Comparison of ENCODE assay signal across 9 cellular contexts in the genomic region with DNA sequence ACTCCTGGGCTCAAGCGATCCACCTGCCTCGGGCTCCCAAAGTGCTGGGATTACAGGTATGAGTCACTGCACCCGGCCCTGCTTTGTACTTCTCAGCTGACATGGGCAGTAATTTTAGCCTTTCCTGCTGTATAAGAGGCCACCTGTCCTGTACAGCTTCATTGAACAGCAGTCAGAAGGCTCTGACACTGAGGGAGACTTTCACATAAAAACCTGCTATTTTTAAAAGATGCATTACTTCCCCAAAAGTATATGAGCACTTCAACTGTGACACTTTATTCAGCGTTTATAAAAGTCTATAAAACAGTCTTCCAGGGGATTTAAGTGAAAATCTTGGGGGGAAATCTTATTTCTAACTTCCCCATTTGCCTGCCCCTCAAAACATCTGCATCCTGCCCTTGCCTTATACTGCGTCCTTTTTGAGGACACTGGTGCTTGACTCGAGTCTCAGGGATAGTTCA. TPM values are rescaled to one million over a fixed set of nuclear protein-coding genes. Genes with fewer than 3 reads are reported as not detected.
DNase-seq lines count a peak whose midpoint lies in the region; ATAC-seq and TF ChIP-seq lines count a peak whose summit lies in the region.
"Had no signal": no experiment of that assay in that cellular context is flagged by ENCODE, and none has a peak within 500 bp of the region (broad histone marks: within the 10 kb centered on the region; RNA-seq: fewer than 3 reads in every experiment).

No MANE protein-coding gene starts in this region.

- H3K27me3 Mint-ChIP-seq in CD8-positive, alpha-beta T cell (ENCODE audit: low read depth): no peaks in the 10 kb centered on the region
- H3K27me3 Mint-ChIP-seq: stimulated activated naive CD8-positive, alpha-beta T cell treated with anti-CD3 and anti-CD28 coated beads, Interleukin-15, Interleukin-2, amounts not matched to agents 100 ng/mL and 50 ng/mL, for 24 hours had no signal

- intact Hi-C loops in spleen (cut with DNase I; ENCODE audit: low total_unique reads) (no loop called here), tibial artery (cut with DNase I; ENCODE audit: low total_unique reads) (no loop called here)
- intact Hi-C loops in CD8-positive, alpha-beta T cell (cut with DNase I, micrococcal nuclease): no loop called here

- POLR2A ChIA-PET in CD8-positive, alpha-beta T cell (lab: Charles Lee): interaction anchor here (2.4 kb wide), 1 partner anchor 8 kb away, joined by 13 read pairs; no protein-coding TSS in a partner anchor

- no peak for TF ChIP-seq POLR2A in spleen (IDR thresholded peaks at IDR 0.05)

- no peaks in the 10 kb centered on the region for H3K9me3 ChIP-seq in spleen
- no peaks in the 10 kb centered on the region for H3K9me3 ChIP-seq in tibial artery
- H3K9me3 ChIP-seq in CD8-positive, alpha-beta T cell (ENCODE audit: low read length): no peaks in the 10 kb centered on the region

- H3K4me1 Mint-ChIP-seq in CD8-positive, alpha-beta T cell (ENCODE audit: low read depth): peaks cover 34% of the 10 kb centered on the region

- H3K27ac Mint-ChIP-seq in CD8-positive, alpha-beta T cell: no peak overlapping the region
- H3K27ac Mint-ChIP-seq: stimulated activated naive CD8-positive, alpha-beta T cell treated with anti-CD3 and anti-CD28 coated beads, Interleukin-15, Interleukin-2, amounts not matched to agents 100 ng/mL and 50 ng/mL, for 24 hours had no signal

- no peak for ATAC-seq in CD8-positive, alpha-beta T cell

- H3K36me3 Mint-ChIP-seq in CD8-positive, alpha-beta T cell: no peaks in the 10 kb centered on the region

- H3K4me1 ChIP-seq in spleen: peaks cover 10 to 67% (median 40%) of the 10 kb centered on the region in 6 donors
- peaks cover 0 to 5% (median 0%) of the 10 kb centered on the region in 4 donors for H3K4me1 ChIP-seq in tibial artery
- H3K4me1 ChIP-seq in CD8-positive, alpha-beta T cell (ENCODE audit: insufficient read depth, low read length): peaks cover 30% of the 10 kb centered on the region

- WGBS in spleen, 5 donors: 24 to 36% (median 32%) methylated on average over 5 to 6 of the region's 6 CpGs

- H3K27ac ChIP-seq in spleen (peak overlapping the region in 6 of 8 donors; percentile 58 to 85 (median 75)), tibial artery (no peak overlapping the region)
- H3K27ac ChIP-seq in CD8-positive, alpha-beta T cell (ENCODE audit: low read depth, low read length): no peak overlapping the region

- H3K9me3 Mint-ChIP-seq in CD8-positive, alpha-beta T cell: no peaks in the 10 kb centered on the region
- H3K9me3 Mint-ChIP-seq: stimulated activated naive CD8-positive, alpha-beta T cell treated with anti-CD3 and anti-CD28 coated beads, Interleukin-15, Interleukin-2, amounts not matched to agents 100 ng/mL and 50 ng/mL, for 24 hours had no signal

- H3K4me3 Mint-ChIP-seq in CD8-positive, alpha-beta T cell: no peak overlapping the region
- H3K4me3 Mint-ChIP-seq: stimulated activated naive CD8-positive, alpha-beta T cell treated with anti-CD3 and anti-CD28 coated beads, Interleukin-15, Interleukin-2, amounts not matched to agents 100 ng/mL and 50 ng/mL, for 24 hours had no signal

- CTCF ChIA-PET in CD8-positive, alpha-beta T cell (lab: Charles Lee): interaction anchor here (0.8 to 2.8 kb wide), 6 partner anchors 8 to 62 kb away, joined by 3 to 13 read pairs (median 6); partner anchors contain the start of gene RPS8

- peak overlapping the region in 1 of 8 donors; percentile 30 for H3K4me3 ChIP-seq in spleen
- H3K4me3 ChIP-seq in tibial artery: no peak overlapping the region
- H3K4me3 ChIP-seq in CD8-positive, alpha-beta T cell (ENCODE audit: low read depth, low read length): no peak overlapping the region

- H3K36me3 ChIP-seq in spleen (no peaks in the 10 kb centered on the region), tibial artery (no peaks in the 10 kb centered on the region)
- no peaks in the 10 kb centered on the region for H3K36me3 ChIP-seq in CD8-positive, alpha-beta T cell (ENCODE audit: insufficient read depth, low read length)

- no peak for TF ChIP-seq CTCF in spleen (IDR thresholded peaks at IDR 0.05 in 8 of 11, conservative IDR thresholded peaks at IDR 0.05 in 3 of 11)
- no peak for TF ChIP-seq CTCF in tibial artery (IDR thresholded peaks at IDR 0.05)
- no peak for TF ChIP-seq CTCF in CD8-positive, alpha-beta T cell (IDR thresholded peaks at IDR 0.05)

- DNase-seq in NCI-H2081 (lab: John Stamatoyannopoulos, UW): peak; percentile 23 to 65
- DNase-seq in NCI-H2081 treated with DMSO at 0.1 percent for 48 hours (lab: John Stamatoyannopoulos, UW): no peak
- DNase-seq in Kasumi-1 (lab: John Stamatoyannopoulos, UW): peak; percentile 60 to 63
- peak; percentile 25 to 50 for DNase-seq in SHP77 (lab: John Stamatoyannopoulos, UW)
- no peak for DNase-seq in spleen
- no peak for DNase-seq in tibial artery
- no peak for DNase-seq in NCI-H226
- no peak for DNase-seq in CD8-positive, alpha-beta T cell

- H3K27me3 ChIP-seq in spleen (replicated peaks in 1 of 7) (peaks cover 0 to 4% (median 0%) of the 10 kb centered on the region in 7 donors), tibial artery (peaks cover 0 to 3% of the 10 kb centered on the region in 2 donors)
- H3K27me3 ChIP-seq in CD8-positive, alpha-beta T cell (ENCODE audit: insufficient read depth, low read length): no peaks in the 10 kb centered on the region

RNA-seq across cellular contexts. Expression of gene RNU5D-1, which starts 17.6 kb away (rescaled TPM):
- total RNA-seq in spleen: not detected
- polyA plus RNA-seq in spleen: not detected
- not detected for total RNA-seq in CD8-positive, alpha-beta T cell

RNA-seq across cellular contexts. Expression of gene KIF2C, which starts 26.3 kb away (rescaled TPM):
- 1 to 10 TPM; 1.6 to 6.6 (median 5.0) TPM for total RNA-seq in spleen
- polyA plus RNA-seq in spleen: 1 to 10 TPM; 1.4 to 7.6 (median 2.9) TPM
- total RNA-seq in CD8-positive, alpha-beta T cell: under 1 TPM; 0.58 to 0.81 TPM

RNA-seq across cellular contexts. Expression of gene ARMH1, which starts 38.8 kb away (rescaled TPM):
- total RNA-seq in spleen: 10 to 100 TPM; 12.2 to 24.7 (median 16.2) TPM
- polyA plus RNA-seq in spleen: 10 to 100 TPM; 43.9 to 86.0 (median 77.4) TPM
- 100 to 1,000 TPM; 117 to 128 TPM for total RNA-seq in CD8-positive, alpha-beta T cell

RNA-seq across cellular contexts. Expression of gene TMEM53, which starts 39.1 kb away (rescaled TPM):
- 1 to 10 TPM; 4.3 to 7.5 (median 5.4) TPM for total RNA-seq in spleen
- polyA plus RNA-seq in spleen: 1 to 10 TPM; 4.9 to 5.7 (median 5.5) TPM
- 1 to 10 TPM in 1 of 2 experiments, not detected in 1; 1.2 TPM for total RNA-seq in CD8-positive, alpha-beta T cell

Comparison
In these comparisons a context has a peak if more than half of its experiments do, and no peak if none do; other contexts are left out.
1. DNase-seq: peak in NCI-H2081 (2 of 2), Kasumi-1 (2 of 2) and SHP77 (2 of 2); none in NCI-H2081 treated with DMSO at 0.1 percent for 48 hours (single experiment), spleen (single experiment), tibial artery (0 of 2), NCI-H226 (single experiment) and CD8-positive, alpha-beta T cell (0 of 7).
2. H3K27ac ChIP-seq: peak in spleen (6 of 8); none in tibial artery (0 of 2) and CD8-positive, alpha-beta T cell (single experiment).
3. RNA of gene ARMH1, which starts 38.8 kb away (total RNA-seq): 117 to 128 TPM in CD8-positive, alpha-beta T cell; 12.2 to 24.7 TPM in spleen; every median in the first group is over 4 times any median in the second.